ENCODE assay signal across 1 cellular context in genomic region chr22:22386602-22387385, GRCh38.
TF ChIP-seq lines count a peak whose summit lies in the region.

No MANE protein-coding gene starts in this region.

TF ChIP-seq in HepG2, 621 proteins besides CTCF, POLR2A, EP300 and RAD21 (continued from another document and continues in another):
- TF ChIP-seq STAT6 (CRISPR knock-in tag; IDR thresholded peaks at IDR 0.05; ENCODE audit: borderline replicate concordance) = 0 out of 2 replicates have a peak, but pooled peaks have one; percentile 73
- TF ChIP-seq ARHGAP35 (CRISPR knock-in tag; IDR thresholded peaks at IDR 0.05; ENCODE audit: borderline replicate concordance) = no peak
- no peak for TF ChIP-seq ZUFSP (CRISPR knock-in tag; IDR thresholded peaks at IDR 0.05; ENCODE audit: borderline replicate concordance)
- no peak for TF ChIP-seq TBP (CRISPR knock-in tag; IDR thresholded peaks at IDR 0.05)
- TF ChIP-seq ZNF749 (CRISPR knock-in tag; IDR thresholded peaks at IDR 0.05; ENCODE audit: borderline replicate concordance) = peak; percentile 85; the same call in 1 of the 2 replicates
- TF ChIP-seq SNAPC4 (CRISPR knock-in tag; IDR thresholded peaks at IDR 0.05) = 0 out of 2 replicates have a peak, but pooled peaks have one; percentile 40
- no peak for TF ChIP-seq ZNF850 (CRISPR knock-in tag; conservative IDR thresholded peaks at IDR 0.05)
- no peak for TF ChIP-seq ZNF75D (CRISPR knock-in tag; IDR thresholded peaks at IDR 0.05; ENCODE audit: borderline replicate concordance)
- TF ChIP-seq ZNF543 (CRISPR knock-in tag; IDR thresholded peaks at IDR 0.05) = peak; percentile 39; the same call in 1 of the 2 replicates
- TF ChIP-seq FOXO1 (CRISPR knock-in tag; IDR thresholded peaks at IDR 0.05) = peak; percentile 94
- no peak for TF ChIP-seq KDM5B (CRISPR knock-in tag; IDR thresholded peaks at IDR 0.05; ENCODE audit: borderline replicate concordance)
- TF ChIP-seq HNF1B (CRISPR knock-in tag; IDR thresholded peaks at IDR 0.05) = peak; percentile 83
- peak; percentile 52; the same call in 1 of the 2 replicates for TF ChIP-seq ZBTB37 (CRISPR knock-in tag; IDR thresholded peaks at IDR 0.05)
- TF ChIP-seq ZNF644 (CRISPR knock-in tag; IDR thresholded peaks at IDR 0.05; ENCODE audit: low read depth) = peak; percentile 95
- 0 out of 2 replicates have a peak, but pooled peaks have one; percentile 6 for TF ChIP-seq ZBTB21 (CRISPR knock-in tag; IDR thresholded peaks at IDR 0.05)
- TF ChIP-seq ETV6 (CRISPR knock-in tag; conservative IDR thresholded peaks at IDR 0.05) = no peak
- TF ChIP-seq ZNF558 (CRISPR knock-in tag; IDR thresholded peaks at IDR 0.05; ENCODE audit: borderline replicate concordance) = no peak; the same call in 1 of the 2 replicates
- peak; percentile 63; the same call in 1 of the 2 replicates for TF ChIP-seq NKX3-1 (CRISPR knock-in tag; IDR thresholded peaks at IDR 0.05)
- TF ChIP-seq IKZF5 (CRISPR knock-in tag; IDR thresholded peaks at IDR 0.05) = peak; percentile 78
- peak; percentile 96 for TF ChIP-seq RARA (CRISPR knock-in tag; IDR thresholded peaks at IDR 0.05)
- peak; percentile 97 for TF ChIP-seq ZNF609 (CRISPR knock-in tag; IDR thresholded peaks at IDR 0.05; ENCODE audit: borderline replicate concordance)
- peak; percentile 15; the same call in 1 of the 2 replicates for TF ChIP-seq ELF3 (CRISPR knock-in tag; IDR thresholded peaks at IDR 0.05)
- TF ChIP-seq ZNF367 (CRISPR knock-in tag; IDR thresholded peaks at IDR 0.05; ENCODE audit: borderline replicate concordance) = no peak
- no peak for TF ChIP-seq PRDM10 (CRISPR knock-in tag; IDR thresholded peaks at IDR 0.05; ENCODE audit: low read depth)
- peak; percentile 75; the same call in 1 of the 2 replicates for TF ChIP-seq ESRRA (CRISPR knock-in tag; IDR thresholded peaks at IDR 0.05; ENCODE audit: low read depth)
- TF ChIP-seq HCFC1 (IDR thresholded peaks at IDR 0.05; ENCODE audit: low read depth, low read length) = no peak
- peak; percentile 44 for TF ChIP-seq ERF (CRISPR knock-in tag; IDR thresholded peaks at IDR 0.05)
- TF ChIP-seq MED1 (CRISPR knock-in tag; IDR thresholded peaks at IDR 0.05) = peak; percentile 86
- TF ChIP-seq HDAC2 (CRISPR knock-in tag; IDR thresholded peaks at IDR 0.05) = peak; percentile 93
